In genomic region chr2:59295524-59296162, GRCh38 we compare ENCODE assay signal across 25 cellular contexts.
"Had no signal": no experiment of that assay in that cellular context is flagged by ENCODE, and none has a peak within 500 bp of the region (broad histone marks: within the 10 kb centered on the region; RNA-seq: fewer than 3 reads in every experiment).

No MANE protein-coding gene starts in this region.

- H3K4me3 Mint-ChIP-seq: naive thymus-derived CD4-positive, alpha-beta T cell; natural killer cell treated with Interleukin-12 subunit alpha and Interleukin-12 subunit beta and Interleukin-15 and Interleukin-18, amount 100 ng/mL, for 72 hours; neural progenitor cell; stimulated activated naive B cell treated with anti-CD40 and anti-IgM and Interleukin-4, amounts not matched to agents 10 μg/mL and 1 μg/mL and 100 μg/mL, for 72 hours had no signal

- H3K27ac Mint-ChIP-seq: naive thymus-derived CD4-positive, alpha-beta T cell; natural killer cell treated with Interleukin-12 subunit alpha and Interleukin-12 subunit beta and Interleukin-15 and Interleukin-18, amount 100 ng/mL, for 72 hours; neural progenitor cell; progenitor cell of endocrine pancreas; stimulated activated naive B cell treated with anti-CD40 and anti-IgM and Interleukin-4, amounts not matched to agents 10 μg/mL and 1 μg/mL and 100 μg/mL, for 72 hours had no signal

- ATAC-seq: mucosa of descending colon; naive thymus-derived CD4-positive, alpha-beta T cell; natural killer cell treated with Interleukin-12 subunit alpha and Interleukin-12 subunit beta and Interleukin-15 and Interleukin-18, amount 100 ng/mL, for 72 hours; sciatic nerve; stimulated activated naive B cell treated with anti-CD40 and anti-IgM and Interleukin-4, amounts not matched to agents 10 μg/mL and 1 μg/mL and 100 μg/mL, for 72 hours; stimulated activated naive CD8-positive, alpha-beta T cell treated with anti-CD3 and anti-CD28 coated beads, Interleukin-15, Interleukin-2, amounts not matched to agents 100 U/mL and 50 U/mL, for 24 hours had no signal

- H3K27me3 Mint-ChIP-seq: natural killer cell treated with Interleukin-12 subunit alpha and Interleukin-12 subunit beta and Interleukin-15 and Interleukin-18, amount 100 ng/mL, for 72 hours; progenitor cell of endocrine pancreas had no signal

- H3K9me3 Mint-ChIP-seq: naive thymus-derived CD4-positive, alpha-beta T cell; natural killer cell treated with Interleukin-12 subunit alpha and Interleukin-12 subunit beta and Interleukin-15 and Interleukin-18, amount 100 ng/mL, for 72 hours; neural progenitor cell; stimulated activated naive B cell treated with anti-CD40 and anti-IgM and Interleukin-4, amounts not matched to agents 10 μg/mL and 1 μg/mL and 100 μg/mL, for 72 hours had no signal

- H3K27me3 ChIP-seq: neural progenitor cell, neutrophil, right atrium auricular region, stomach, testis, thyroid gland, transverse colon, upper lobe of left lung, vagina had no signal

- H3K4me1 Mint-ChIP-seq: naive thymus-derived CD4-positive, alpha-beta T cell; stimulated activated naive B cell treated with anti-CD40 and anti-IgM and Interleukin-4, amounts not matched to agents 10 μg/mL and 1 μg/mL and 100 μg/mL, for 72 hours had no signal

- H3K4me1 ChIP-seq: left ventricle myocardium inferior, neural progenitor cell, right atrium auricular region, testis, thyroid gland, upper lobe of left lung, vagina had no signal

- H3K36me3 Mint-ChIP-seq: naive thymus-derived CD4-positive, alpha-beta T cell; natural killer cell treated with Interleukin-12 subunit alpha and Interleukin-12 subunit beta and Interleukin-15 and Interleukin-18, amount 100 ng/mL, for 72 hours; neural progenitor cell; stimulated activated naive B cell treated with anti-CD40 and anti-IgM and Interleukin-4, amounts not matched to agents 10 μg/mL and 1 μg/mL and 100 μg/mL, for 72 hours had no signal

- H3K27ac ChIP-seq: left ventricle myocardium inferior, neural progenitor cell, neutrophil, right atrium auricular region, skin epidermis, stomach, testis, thyroid gland, transverse colon, upper lobe of left lung, vagina had no signal

- H3K9me3 ChIP-seq: left ventricle myocardium inferior, mucosa of descending colon, neutrophil, right atrium auricular region, stomach, testis, thyroid gland, transverse colon, upper lobe of left lung, vagina had no signal

- DNase-seq: left ventricle myocardium inferior; midbrain; mucosa of descending colon; naive thymus-derived CD4-positive, alpha-beta T cell; occipital lobe; stimulated activated CD4-positive, alpha-beta T cell treated with anti-CD3 and anti-CD28 coated beads, Interleukin-12 subunit alpha, Interleukin-12 subunit beta, amount 100 ng/mL, for 4 hours; stimulated activated CD4-positive, alpha-beta T cell treated with anti-CD3 and anti-CD28 coated beads, Interleukin-15, amount 100 ng/mL, for 24 hours; stimulated activated CD4-positive, alpha-beta T cell treated with anti-CD3 and anti-CD28 coated beads, Interleukin-2, amount 100 ng/mL, for 24 hours; stimulated activated CD4-positive, alpha-beta T cell treated with anti-CD3 and anti-CD28 coated beads, Interleukin-4, amount 100 ng/mL, for 1 hour; stimulated activated naive B cell treated with anti-CD40 and anti-IgM and Interleukin-4, amounts not matched to agents 10 μg/mL and 1 μg/mL and 100 μg/mL, for 72 hours; stimulated activated naive CD8-positive, alpha-beta T cell treated with anti-CD3 and anti-CD28 coated beads, Interleukin-15, Interleukin-2, amounts not matched to agents 100 U/mL and 50 U/mL, for 24 hours; stomach; testis; thyroid gland; transverse colon; upper lobe of left lung had no signal

- H3K4me3 ChIP-seq: left ventricle myocardium inferior, lung, mucosa of descending colon, neural progenitor cell, right atrium auricular region, skin epidermis, stomach, testis, thyroid gland, transverse colon, upper lobe of left lung, vagina had no signal

- H3K36me3 ChIP-seq: left ventricle myocardium inferior, neural progenitor cell, neutrophil, right atrium auricular region, stomach, thyroid gland, transverse colon, upper lobe of left lung, vagina had no signal
